Comparison of ENCODE assay signal across 19 cellular contexts in genomic region chr6:7784248-7784647, GRCh38. TPM values are rescaled to one million over a fixed set of nuclear protein-coding genes. Genes with fewer than 3 reads are reported as not detected.
DNase-seq lines count a peak whose midpoint lies in the region; ATAC-seq and TF ChIP-seq lines count a peak whose summit lies in the region.
"Had no signal": no experiment of that assay in that cellular context is flagged by ENCODE, and none has a peak within 500 bp of the region (broad histone marks: within the 10 kb centered on the region; RNA-seq: fewer than 3 reads in every experiment).

No MANE protein-coding gene starts in this region.

- no peaks in the 10 kb centered on the region for H3K27me3 ChIP-seq in left ventricle myocardium inferior (ENCODE audit: low read depth)
- peaks cover 13% of the 10 kb centered on the region for H3K27me3 ChIP-seq in OCI-LY3 (ENCODE audit: low read depth, low read length)

- H3K27ac ChIP-seq in left ventricle myocardium inferior (replicated peaks) (peak overlapping the region; percentile 70), OCI-LY3 (ENCODE audit: low read length) (no peak overlapping the region)
- H3K27ac ChIP-seq: 22Rv1, A549, HL-60 had no signal

- no peak overlapping the region for H2AFZ ChIP-seq in OCI-LY3 (ENCODE audit: low read depth, low read length)

- no peaks in the 10 kb centered on the region for H3K79me2 ChIP-seq in OCI-LY3 (ENCODE audit: low read length)

- H3K9ac ChIP-seq in OCI-LY3 (ENCODE audit: low read length) = no peak overlapping the region

- no peaks in the 10 kb centered on the region for H4K20me1 ChIP-seq in OCI-LY3 (ENCODE audit: insufficient read depth, low read length)

- H3K4me3 ChIP-seq in left ventricle myocardium inferior (no peak overlapping the region), OCI-LY3 (ENCODE audit: low read length) (no peak overlapping the region), fibroblast of the aortic adventitia (ENCODE audit: low read depth, low read length) (no peak overlapping the region)
- H3K4me3 ChIP-seq: A549 had no signal

- H3K36me3 ChIP-seq in left ventricle myocardium inferior (no peaks in the 10 kb centered on the region), OCI-LY3 (replicated peaks; ENCODE audit: low read depth, low read length) (no peaks in the 10 kb centered on the region)
- H3K36me3 ChIP-seq: BE2C had no signal

- DNase-seq in left ventricle myocardium inferior = no peak
- DNase-seq in cardiac septum (ENCODE audit: low spot score) = no peak
- DNase-seq in fibroblast of the aortic adventitia (ENCODE audit: low read depth) = peak; percentile 25
- peak; percentile 36 for DNase-seq in putamen (ENCODE audit: low spot score)
- no peak for DNase-seq in AG08395 (ENCODE audit: low spot score)
- DNase-seq: BE2C; C1 segment of cervical spinal cord; Caco-2; CD4-positive, alpha-beta T cell; GOT3; H7; KG1 had no signal

- TF ChIP-seq CTCF in left ventricle myocardium inferior (IDR thresholded peaks at IDR 0.05; ENCODE audit: borderline replicate concordance) = no peak
- TF ChIP-seq CTCF in OCI-LY3 (IDR thresholded peaks at IDR 0.05; ENCODE audit: low read depth, low read length) = no peak
- TF ChIP-seq CTCF in fibroblast of the aortic adventitia (IDR thresholded peaks at IDR 0.05; ENCODE audit: insufficient read depth, low read length) = no peak

- H3K4me2 ChIP-seq in OCI-LY3 (ENCODE audit: low read length) = peak overlapping the region; percentile 58
- H3K4me2 ChIP-seq: A549 had no signal

- ATAC-seq in HG03196 (IDR thresholded peaks at IDR 0.05; ENCODE audit: unreplicated experiment) (no peak), HG02571 (IDR thresholded peaks at IDR 0.05; ENCODE audit: unreplicated experiment) (no peak)
- ATAC-seq: A549, HCT116 had no signal

- intact Hi-C loops in left ventricle myocardium inferior (cut with micrococcal nuclease) (no loop called here), cardiac septum (cut with DNase I) (no loop called here)

- peaks cover 15% of the 10 kb centered on the region for H3K4me1 ChIP-seq in left ventricle myocardium inferior
- H3K4me1 ChIP-seq in OCI-LY3 (ENCODE audit: low read length) = peaks cover 24% of the 10 kb centered on the region
- H3K4me1 ChIP-seq: BE2C, Caco-2 had no signal

- no peaks in the 10 kb centered on the region for H3K9me3 ChIP-seq in left ventricle myocardium inferior (replicated peaks)
- no peaks in the 10 kb centered on the region for H3K9me3 ChIP-seq in OCI-LY3 (ENCODE audit: insufficient read depth, low read length)
- H3K9me3 ChIP-seq: A549, BE2C, Caco-2 had no signal

RNA-seq across cellular contexts. Expression of gene BMP6, which starts 58.3 kb away (rescaled TPM):
- total RNA-seq in left ventricle myocardium inferior (5.2 TPM), cardiac septum (2.9 TPM), fibroblast of the aortic adventitia (ENCODE audit: low replicate concordance) (1.3 and 10.5 TPM in 2 replicates)
- total RNA-seq: CD4-positive, alpha-beta T cell had no signal

Comparison
In these comparisons a context has a peak if more than half of its experiments do, and no peak if none do; other contexts are left out.
1. DNase-seq: peak in fibroblast of the aortic adventitia (single experiment) and putamen (single experiment); none in left ventricle myocardium inferior (single experiment), cardiac septum (single experiment) and AG08395 (single experiment).